In the genomic region with DNA sequence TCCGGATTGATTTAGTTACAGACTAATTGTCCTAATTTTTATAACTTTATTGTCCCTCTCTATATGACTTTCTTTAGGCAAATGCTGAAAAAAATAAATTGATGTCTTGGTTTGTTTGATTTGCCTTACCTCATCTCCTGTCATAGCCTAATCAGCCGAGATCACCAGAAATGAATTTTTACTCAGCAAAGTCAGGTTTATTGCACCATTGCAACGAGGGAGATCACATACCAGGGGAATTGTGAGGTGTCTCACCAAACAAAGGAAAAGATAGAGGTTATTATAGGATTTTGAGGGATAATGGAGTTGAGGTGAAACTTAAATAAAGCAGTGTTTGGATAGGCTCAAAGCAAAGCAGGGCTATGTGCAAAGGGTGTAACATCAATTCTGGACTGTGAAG, we compare ENCODE assay signal across 21 cellular contexts.
DNase-seq lines count a peak whose midpoint lies in the region; ATAC-seq, FAIRE-seq and TF ChIP-seq lines count a peak whose summit lies in the region.
"Had no signal": no experiment of that assay in that cellular context is flagged by ENCODE, and none has a peak within 500 bp of the region (broad histone marks: within the 10 kb centered on the region; RNA-seq: fewer than 3 reads in every experiment).

No MANE protein-coding gene starts in this region.

- no peaks in the 10 kb centered on the region for H3K27me3 ChIP-seq in bronchial epithelial cell (ENCODE audit: control insufficient read depth, insufficient read depth, low read length)
- H3K27me3 ChIP-seq: BLaER1 had no signal

- ATAC-seq in GM21723 (IDR thresholded peaks at IDR 0.05; ENCODE audit: unreplicated experiment) (no peak), HG02870 (IDR thresholded peaks at IDR 0.05; ENCODE audit: unreplicated experiment) (no peak)
- ATAC-seq: GM23338 had no signal

- FAIRE-seq in bronchial epithelial cell (lab: Jason Lieb, UNC) = no peak
- FAIRE-seq in islet of Langerhans (lab: Jason Lieb, UNC) = peak; percentile 13
- FAIRE-seq: GM12892, GM18507, H54, HTR-8/SVneo had no signal

- DNase-seq in NCI-H2081 (lab: John Stamatoyannopoulos, UW) = peak; percentile 50 to 81
- DNase-seq in NCI-H2081 treated with DMSO at 0.1 percent for 48 hours (lab: John Stamatoyannopoulos, UW) = no peak
- peak; percentile 74 for DNase-seq in NCI-H748 (lab: John Stamatoyannopoulos, UW; ENCODE audit: unreplicated experiment)
- peak; percentile 33 for DNase-seq in bronchial epithelial cell (ENCODE audit: low read depth)
- no peak for DNase-seq in hippocampal formation (lab: John Stamatoyannopoulos, UW)
- DNase-seq: 8988T; CD4-positive, alpha-beta memory T cell; DMS 273 treated with DMSO at 0.1 percent for 48 hours; DMS79; GDM1; HCEC 1CT; IMR-90 had no signal

- H3K4me3 ChIP-seq in bronchial epithelial cell (ENCODE audit: low read depth, low read length) = no peak overlapping the region
- H3K4me3 ChIP-seq: BLaER1, GM23338 had no signal

- H3K36me3 ChIP-seq in bronchial epithelial cell (ENCODE audit: control insufficient read depth, insufficient read depth, low read length) = no peaks in the 10 kb centered on the region
- H3K36me3 ChIP-seq: BLaER1 had no signal

- no peak for TF ChIP-seq CTCF in bronchial epithelial cell (IDR thresholded peaks at IDR 0.05; ENCODE audit: insufficient read depth, low read length, severe bottlenecking)

Comparison
In these comparisons a context has a peak if more than half of its experiments do, and no peak if none do; other contexts are left out.
1. DNase-seq: peak in NCI-H2081 (2 of 2), NCI-H748 (single experiment) and bronchial epithelial cell (single experiment); none in NCI-H2081 treated with DMSO at 0.1 percent for 48 hours (single experiment) and hippocampal formation (0 of 2).